In genomic region chr2:21256006-21256405, GRCh38 we compare ENCODE assay signal across 10 cellular contexts.
DNase-seq lines count a peak whose midpoint lies in the region; ATAC-seq and TF ChIP-seq lines count a peak whose summit lies in the region.
"Had no signal": no experiment of that assay in that cellular context is flagged by ENCODE, and none has a peak within 500 bp of the region (broad histone marks: within the 10 kb centered on the region; RNA-seq: fewer than 3 reads in every experiment).

No MANE protein-coding gene starts in this region.

- H3K4me1 Mint-ChIP-seq in CD14-positive monocyte: peaks cover 29% of the 10 kb centered on the region
- H3K4me1 Mint-ChIP-seq in nephron: peaks cover 16% of the 10 kb centered on the region
- H3K4me1 Mint-ChIP-seq: CD4-positive, CD25-positive, alpha-beta regulatory T cell; T-cell had no signal

- H3K4me1 ChIP-seq in vagina (no peaks in the 10 kb centered on the region), GM23248 (ENCODE audit: insufficient read depth) (no peaks in the 10 kb centered on the region)

- H3K9me2 ChIP-seq in GM23248 (ENCODE audit: insufficient read depth): no peaks in the 10 kb centered on the region

- H3K27me3 Mint-ChIP-seq in CD14-positive monocyte (ENCODE audit: low read depth in 3 of 3) (no peaks in the 10 kb centered on the region), nephron (ENCODE audit: low read depth) (peaks cover 11% of the 10 kb centered on the region)
- H3K27me3 Mint-ChIP-seq: CD4-positive, CD25-positive, alpha-beta regulatory T cell; T-cell had no signal

- no peaks in the 10 kb centered on the region for H3K36me3 Mint-ChIP-seq in CD14-positive monocyte
- H3K36me3 Mint-ChIP-seq in nephron (ENCODE audit: low read depth): no peaks in the 10 kb centered on the region
- H3K36me3 Mint-ChIP-seq: CD4-positive, CD25-positive, alpha-beta regulatory T cell; T-cell had no signal

- no peaks in the 10 kb centered on the region for H3F3A ChIP-seq in GM23248 (ENCODE audit: insufficient read depth)

- H3K27ac ChIP-seq in cingulate gyrus (ENCODE audit: low read depth, low read length) (peak overlapping the region; percentile 98), vagina (no peak overlapping the region), GM23248 (no peak overlapping the region)

- no peak overlapping the region for H2AFZ ChIP-seq in GM23248

- peaks cover 0 to 2% (median 0%) of the 10 kb centered on the region in 7 donors for H3K9me3 Mint-ChIP-seq in CD14-positive monocyte
- H3K9me3 Mint-ChIP-seq in nephron: no peaks in the 10 kb centered on the region

- ATAC-seq in GM21786 (IDR thresholded peaks at IDR 0.05; ENCODE audit: unreplicated experiment): peak; percentile 93
- ATAC-seq: T-cell had no signal

- H3K4me3 Mint-ChIP-seq in CD14-positive monocyte (peak overlapping the region in 1 of 2 donors; percentile 11), nephron (no peak overlapping the region)
- H3K4me3 Mint-ChIP-seq: CD4-positive, CD25-positive, alpha-beta regulatory T cell; T-cell had no signal

- 34 to 43% methylated on average over 5 of the region's 5 CpGs for WGBS in GM23248 (ENCODE audit: low coverage in 1 of 2, low lambda C conversion rate in 2 of 2, missing lambda C conversion rate in 2 of 2), 2 experiments

- in situ Hi-C loops in GM23248 (cut with MboI): no loop called here

- TF ChIP-seq POLR2A in vagina (IDR thresholded peaks at IDR 0.05): no peak

- no peak overlapping the region for H3K9ac ChIP-seq in GM23248

- no peak overlapping the region for H3K4me2 ChIP-seq in GM23248 (ENCODE audit: unreplicated experiment)

- H3K9me3 ChIP-seq in vagina (no peaks in the 10 kb centered on the region), GM23248 (ENCODE audit: low read depth) (no peaks in the 10 kb centered on the region)

- TF ChIP-seq CTCF in CD14-positive monocyte (IDR thresholded peaks at IDR 0.05) (no peak), nephron (IDR thresholded peaks at IDR 0.05; ENCODE audit: unreplicated experiment in 3 of 3) (no peak), vagina (IDR thresholded peaks at IDR 0.05) (no peak)

- H3K27me3 ChIP-seq in vagina (no peaks in the 10 kb centered on the region), GM23248 (replicated peaks; ENCODE audit: insufficient read depth) (no peaks in the 10 kb centered on the region)

- peak; percentile 91 for DNase-seq in CD14-positive monocyte (ENCODE audit: low spot score)
- peak; percentile 35 for DNase-seq in NCI-H1436 treated with DMSO at 0.1 percent for 48 hours (lab: John Stamatoyannopoulos, UW)
- DNase-seq in vagina (ENCODE audit: extremely low spot score in 2 of 2): no peak
- no peak for DNase-seq in NCI-H524 (lab: John Stamatoyannopoulos, UW)
- no peak for DNase-seq in GM23248
- DNase-seq: CD4-positive, CD25-positive, alpha-beta regulatory T cell had no signal

- H3K27ac Mint-ChIP-seq in CD14-positive monocyte: peak overlapping the region; percentile 75 to 91 (median 87)
- peak overlapping the region; percentile 38 to 60 (median 52) for H3K27ac Mint-ChIP-seq in nephron
- H3K27ac Mint-ChIP-seq: CD4-positive, CD25-positive, alpha-beta regulatory T cell; T-cell had no signal

- H4K20me1 ChIP-seq in GM23248 (ENCODE audit: insufficient read depth): no peaks in the 10 kb centered on the region

- no peaks in the 10 kb centered on the region for H3K36me3 ChIP-seq in vagina
- no peaks in the 10 kb centered on the region for H3K36me3 ChIP-seq in GM23248 (ENCODE audit: low read depth)

- H3K79me2 ChIP-seq in GM23248 (ENCODE audit: insufficient read depth): no peaks in the 10 kb centered on the region

- intact Hi-C loops in CD14-positive monocyte (cut with micrococcal nuclease) (no loop called here), vagina (cut with DNase I) (no loop called here)

- H3K4me3 ChIP-seq in vagina (no peak overlapping the region), GM23248 (no peak overlapping the region)

Comparison
In these comparisons a context has a peak if more than half of its experiments do, and no peak if none do; other contexts are left out.
1. DNase-seq: peak in CD14-positive monocyte (single experiment) and NCI-H1436 treated with DMSO at 0.1 percent for 48 hours (single experiment); none in vagina (0 of 2), NCI-H524 (0 of 2) and GM23248 (single experiment).